In genomic region chr15:26996250-26996649, GRCh38 we compare ENCODE assay signal across 1 cellular context.
TF ChIP-seq lines count a peak whose summit lies in the region.

No MANE protein-coding gene starts in this region.

TF ChIP-seq in GM23338, 12 proteins besides CTCF, POLR2A, EP300 and RAD21 (continued from another document):
- TF ChIP-seq ETS1 (IDR thresholded peaks at IDR 0.05), result no peak
- no peak for TF ChIP-seq EZH2 (IDR thresholded peaks at IDR 0.05; ENCODE audit: low read depth, unreplicated experiment)
- TF ChIP-seq ZNF331 (CRISPR knock-in tag; IDR thresholded peaks at IDR 0.05; ENCODE audit: low read depth), result no peak
TF ChIP-seq in GM23338: peak in this region for 0.
